Comparison of ENCODE assay signal across 13 cellular contexts in genomic region chr11:34086554-34087278, GRCh38. TPM values are rescaled to one million over a fixed set of nuclear protein-coding genes. Genes with fewer than 3 reads are reported as not detected.
DNase-seq lines count a peak whose midpoint lies in the region; ATAC-seq, FAIRE-seq and TF ChIP-seq lines count a peak whose summit lies in the region.
"Had no signal": no experiment of that assay in that cellular context is flagged by ENCODE, and none has a peak within 500 bp of the region (broad histone marks: within the 10 kb centered on the region; RNA-seq: fewer than 3 reads in every experiment).

No MANE protein-coding gene starts in this region.

- CTCF ChIA-PET in activated naive CD4-positive, alpha-beta T cell treated with anti-CD3 and anti-CD28 coated beads, Interleukin-2, amount 10 ng/mL, durations not matched to agents 7 days and 5 days (lab: Charles Lee): no interaction called here

- H3K4me1 ChIP-seq in psoas muscle: no peaks in the 10 kb centered on the region
- H3K4me1 ChIP-seq: thyroid gland had no signal

- H3K4me3 Mint-ChIP-seq in activated naive CD4-positive, alpha-beta T cell treated with anti-CD3 and anti-CD28 coated beads, Interleukin-2, amount 10 ng/mL, durations not matched to agents 7 days and 5 days: no peak overlapping the region
- H3K4me3 Mint-ChIP-seq in activated naive CD8-positive, alpha-beta T cell treated with anti-CD3 and anti-CD28 coated beads, Interleukin-2, amount 50 U/mL, for 24 hours: no peak overlapping the region
- H3K4me3 Mint-ChIP-seq in stimulated activated naive CD8-positive, alpha-beta T cell treated with anti-CD3 and anti-CD28 coated beads, Interleukin-15, amount 100 ng/mL, for 72 hours: peak overlapping the region in 1 of 2 donors; percentile 15

- 93% methylated on average over 4 of the region's 4 CpGs for WGBS in psoas muscle, 3 donors

- no peak for DNase-seq in activated naive CD4-positive, alpha-beta T cell treated with anti-CD3 and anti-CD28 coated beads, Interleukin-2, amount 10 ng/mL, durations not matched to agents 7 days and 5 days
- DNase-seq in activated naive CD4-positive, alpha-beta T cell treated with Interleukin-2 at 50 U/mL for 16 hours: no peak
- DNase-seq in HL-60 (ENCODE audit: low read depth in 1 of 2, low spot score in 1 of 2): no peak
- no peak for DNase-seq in activated naive CD8-positive, alpha-beta T cell treated with anti-CD3 and anti-CD28 coated beads, Interleukin-2, amount 50 U/mL, for 24 hours
- DNase-seq in stimulated activated naive CD8-positive, alpha-beta T cell treated with anti-CD3 and anti-CD28 coated beads, Interleukin-15, amount 100 ng/mL, for 72 hours: no peak
- no peak for DNase-seq in RCC 7860 (ENCODE audit: low spot score)
- DNase-seq in SKM-1 treated with dmso at 0.1 percent for 144 hours (lab: John Stamatoyannopoulos, UW; ENCODE audit: unreplicated experiment): no peak
- no peak for DNase-seq in psoas muscle
- DNase-seq: NCI-H1417, thyroid gland had no signal

- no peak for ATAC-seq in activated naive CD8-positive, alpha-beta T cell treated with anti-CD3 and anti-CD28 coated beads, Interleukin-2, amount 50 U/mL, for 24 hours
- ATAC-seq in stimulated activated naive CD8-positive, alpha-beta T cell treated with anti-CD3 and anti-CD28 coated beads, Interleukin-15, amount 100 ng/mL, for 72 hours: peak; percentile 80
- no peak for ATAC-seq in psoas muscle

- H3K36me3 Mint-ChIP-seq in activated naive CD4-positive, alpha-beta T cell treated with anti-CD3 and anti-CD28 coated beads, Interleukin-2, amount 10 ng/mL, durations not matched to agents 7 days and 5 days: peaks cover 65% of the 10 kb centered on the region
- H3K36me3 Mint-ChIP-seq in activated naive CD8-positive, alpha-beta T cell treated with anti-CD3 and anti-CD28 coated beads, Interleukin-2, amount 50 U/mL, for 24 hours (ENCODE audit: low read depth): peaks cover 72% of the 10 kb centered on the region

- no peaks in the 10 kb centered on the region for H3K27me3 ChIP-seq in HL-60 (ENCODE audit: insufficient read depth, poor library complexity, severe bottlenecking)
- H3K27me3 ChIP-seq in psoas muscle (ENCODE audit: insufficient read depth in 3 of 3, low read length in 2 of 3): no peaks in the 10 kb centered on the region
- H3K27me3 ChIP-seq: thyroid gland had no signal

- H3K4me1 Mint-ChIP-seq in activated naive CD4-positive, alpha-beta T cell treated with anti-CD3 and anti-CD28 coated beads, Interleukin-2, amount 10 ng/mL, durations not matched to agents 7 days and 5 days: peaks cover 17% of the 10 kb centered on the region
- peaks cover 23% of the 10 kb centered on the region for H3K4me1 Mint-ChIP-seq in activated naive CD8-positive, alpha-beta T cell treated with anti-CD3 and anti-CD28 coated beads, Interleukin-2, amount 50 U/mL, for 24 hours
- peaks cover 13% of the 10 kb centered on the region for H3K4me1 Mint-ChIP-seq in stimulated activated naive CD8-positive, alpha-beta T cell treated with anti-CD3 and anti-CD28 coated beads, Interleukin-15, amount 100 ng/mL, for 72 hours

- H3K4me3 ChIP-seq in HL-60 (replicated peaks; ENCODE audit: insufficient read depth, low read length): no peak overlapping the region
- no peak overlapping the region for H3K4me3 ChIP-seq in psoas muscle
- H3K4me3 ChIP-seq: thyroid gland had no signal

- H3K27me3 Mint-ChIP-seq in activated naive CD4-positive, alpha-beta T cell treated with anti-CD3 and anti-CD28 coated beads, Interleukin-2, amount 10 ng/mL, durations not matched to agents 7 days and 5 days: no peaks in the 10 kb centered on the region
- H3K27me3 Mint-ChIP-seq in activated naive CD8-positive, alpha-beta T cell treated with anti-CD3 and anti-CD28 coated beads, Interleukin-2, amount 50 U/mL, for 24 hours: no peaks in the 10 kb centered on the region
- no peaks in the 10 kb centered on the region for H3K27me3 Mint-ChIP-seq in stimulated activated naive CD8-positive, alpha-beta T cell treated with anti-CD3 and anti-CD28 coated beads, Interleukin-15, amount 100 ng/mL, for 72 hours

- FAIRE-seq in RCC 7860 (lab: Jason Lieb, UNC): no peak
- FAIRE-seq: endothelial cell of umbilical vein, keratinocyte had no signal

- peaks cover 17 to 99% of the 10 kb centered on the region in 2 donors for H3K36me3 ChIP-seq in psoas muscle (ENCODE audit: insufficient read depth in 1 of 2, low read depth in 1 of 2)

- peak overlapping the region; percentile 23; the same call in 1 of the 2 replicates for H3K27ac ChIP-seq in HL-60 (replicated peaks)
- no peak overlapping the region for H3K27ac ChIP-seq in psoas muscle
- H3K27ac ChIP-seq: parathyroid adenoma, thyroid gland had no signal

- no peaks in the 10 kb centered on the region for H3K9me3 Mint-ChIP-seq in activated naive CD4-positive, alpha-beta T cell treated with anti-CD3 and anti-CD28 coated beads, Interleukin-2, amount 10 ng/mL, durations not matched to agents 7 days and 5 days
- no peaks in the 10 kb centered on the region for H3K9me3 Mint-ChIP-seq in activated naive CD8-positive, alpha-beta T cell treated with anti-CD3 and anti-CD28 coated beads, Interleukin-2, amount 50 U/mL, for 24 hours
- no peaks in the 10 kb centered on the region for H3K9me3 Mint-ChIP-seq in stimulated activated naive CD8-positive, alpha-beta T cell treated with anti-CD3 and anti-CD28 coated beads, Interleukin-15, amount 100 ng/mL, for 72 hours

- intact Hi-C loops in psoas muscle (cut with DNase I): loop anchor here in 1 of 2 donors (5.0 kb wide), 1 partner anchor 41 kb away; no protein-coding TSS in a partner anchor

- H3K27ac Mint-ChIP-seq in activated naive CD4-positive, alpha-beta T cell treated with anti-CD3 and anti-CD28 coated beads, Interleukin-2, amount 10 ng/mL, durations not matched to agents 7 days and 5 days: peak overlapping the region; percentile 89
- peak overlapping the region; percentile 54 for H3K27ac Mint-ChIP-seq in activated naive CD8-positive, alpha-beta T cell treated with anti-CD3 and anti-CD28 coated beads, Interleukin-2, amount 50 U/mL, for 24 hours
- peak overlapping the region in 1 of 2 donors; percentile 88 for H3K27ac Mint-ChIP-seq in stimulated activated naive CD8-positive, alpha-beta T cell treated with anti-CD3 and anti-CD28 coated beads, Interleukin-15, amount 100 ng/mL, for 72 hours

- no peak for TF ChIP-seq CTCF in HL-60 (IDR thresholded peaks at IDR 0.05; ENCODE audit: insufficient read depth, low read length)
- TF ChIP-seq CTCF in psoas muscle (IDR thresholded peaks at IDR 0.05): no peak

- H3K9me3 ChIP-seq in psoas muscle: no peaks in the 10 kb centered on the region
- H3K9me3 ChIP-seq: thyroid gland had no signal

RNA-seq across cellular contexts. Expression of gene NAT10, which starts 18.7 kb away (rescaled TPM):
- 10 to 100 TPM; 26.7 to 51.5 (median 37.0) TPM for total RNA-seq in psoas muscle
- 10 to 100 TPM; 21.0 to 33.9 (median 28.3) TPM for polyA plus RNA-seq in psoas muscle

RNA-seq across cellular contexts. Expression of gene CAPRIN1, which starts 35.2 kb away (rescaled TPM):
- total RNA-seq in psoas muscle: 100 to 1,000 TPM in 3 of 4 donors, 10 to 100 TPM in 1; 70.3 to 122 (median 109) TPM
- 10 to 100 TPM; 31.4 to 57.8 (median 54.9) TPM for polyA plus RNA-seq in psoas muscle
